ENCODE assay signal across 28 cellular contexts in genomic region chr6:116983375-116983774, GRCh38.
"Had no signal": no experiment of that assay in that cellular context is flagged by ENCODE, and none has a peak within 500 bp of the region (broad histone marks: within the 10 kb centered on the region; RNA-seq: fewer than 3 reads in every experiment).

No MANE protein-coding gene starts in this region.

- H3K27ac ChIP-seq: colonic mucosa, coronary artery, dorsolateral prefrontal cortex, epithelial cell of prostate, esophagus muscularis mucosa, esophagus squamous epithelium, foreskin keratinocyte, gastrocnemius medialis, gastroesophageal sphincter, heart left ventricle, heart right ventricle had no signal

- H3K4me3 ChIP-seq: colonic mucosa, coronary artery, dorsolateral prefrontal cortex, esophagus muscularis mucosa, esophagus squamous epithelium, gastrocnemius medialis, gastroesophageal sphincter, heart left ventricle, heart right ventricle had no signal

- DNase-seq: colonic mucosa; cortex of kidney; dermis blood vessel endothelial cell; dorsolateral prefrontal cortex; effector CD4-positive, alpha-beta T cell; effector CD8-positive, alpha-beta T cell; effector memory CD4-positive, alpha-beta T cell; effector memory CD8-positive, alpha-beta T cell; endodermal cell; erythroblast; esophagus squamous epithelium; foreskin fibroblast; foreskin keratinocyte; foreskin melanocyte; gastrocnemius medialis; glutamatergic neuron; head of caudate nucleus; heart left ventricle; heart right ventricle had no signal

- H3K36me3 ChIP-seq: colonic mucosa, esophagus muscularis mucosa, esophagus squamous epithelium, gastrocnemius medialis, gastroesophageal sphincter, heart left ventricle, heart right ventricle had no signal

- H3K4me1 ChIP-seq: colonic mucosa, esophagus muscularis mucosa, esophagus squamous epithelium, foreskin keratinocyte, gastrocnemius medialis, gastroesophageal sphincter, heart left ventricle, heart right ventricle had no signal

- H3K27me3 ChIP-seq: colonic mucosa, esophagus muscularis mucosa, esophagus squamous epithelium, gastrocnemius medialis, gastroesophageal sphincter, heart left ventricle, heart right ventricle had no signal

- ATAC-seq: effector memory CD8-positive, alpha-beta T cell; esophagus mucosa; foreskin keratinocyte; gastrocnemius medialis; gastroesophageal sphincter; heart left ventricle; heart right ventricle had no signal

- FAIRE-seq: colon, endometrium, endothelial cell of umbilical vein, frontal cortex had no signal

- H3K9me3 ChIP-seq: colonic mucosa, gastrocnemius medialis had no signal
